In genomic region chr9:127778280-127779135, GRCh38 we compare ENCODE assay signal across 9 cellular contexts. TPM values are rescaled to one million over a fixed set of nuclear protein-coding genes. Genes with fewer than 3 reads are reported as not detected.
A peak's percentile ranks its signal among the peaks of the same experiment; 100 is the strongest.
DNase-seq lines count a peak whose midpoint lies in the region; ATAC-seq and TF ChIP-seq lines count a peak whose summit lies in the region.
"Had no signal": no experiment of that assay in that cellular context is flagged by ENCODE, and none has a peak within 500 bp of the region (broad histone marks: within the 10 kb centered on the region; RNA-seq: fewer than 3 reads in every experiment).

SH2D3C (minus strand) TSS chr9:127778666; CDS start chr9:127778627, 39 bp downstream.

- H3K27ac ChIP-seq in MM.1S (ENCODE audit: low read length) (peak within 1 kb of the TSS; percentile 98), left lung (peak within 1 kb of the TSS; percentile 75 to 98), thoracic aorta (peak within 1 kb of the TSS in 1 of 2 donors; percentile 20)
- H3K27ac ChIP-seq: 22Rv1 had no signal

- H3K36me3 ChIP-seq in MM.1S (replicated peaks; ENCODE audit: insufficient read depth, low read length) = peaks cover 6% of the 10 kb centered on the region; the same call in 1 of the 2 replicates
- peaks cover 0 to 10% of the 10 kb centered on the region in 2 donors for H3K36me3 ChIP-seq in left lung
- H3K36me3 ChIP-seq in thoracic aorta = no peaks in the 10 kb centered on the region

- H4K20me1 ChIP-seq in MM.1S (ENCODE audit: insufficient read depth, low read length) = no peaks in the 10 kb centered on the region

- peak within 1 kb of the TSS; percentile 78 for H3K4me3 ChIP-seq in MM.1S (ENCODE audit: low read length)
- H3K4me3 ChIP-seq in left lung = peak within 1 kb of the TSS in 1 of 2 donors; percentile 49
- peak within 1 kb of the TSS; percentile 45 for H3K4me3 ChIP-seq in thoracic aorta

- no peaks in the 10 kb centered on the region for H3K9me3 ChIP-seq in MM.1S (replicated peaks; ENCODE audit: insufficient read depth, low read length)
- H3K9me3 ChIP-seq in left lung = no peaks in the 10 kb centered on the region
- H3K9me3 ChIP-seq in thoracic aorta = no peaks in the 10 kb centered on the region

- 0 out of 2 replicates have a peak within 1 kb of the TSS, but pooled peaks have one; percentile 16 for H2AFZ ChIP-seq in MM.1S (ENCODE audit: low read length)

- DNase-seq in NK-92 treated with Interleukin-12 subunit alpha and Interleukin-12 subunit beta, amount 100 ng/mL, for 24 hours (lab: John Stamatoyannopoulos, UW) = peak; percentile 36
- DNase-seq in NK-92 (lab: John Stamatoyannopoulos, UW; ENCODE audit: unreplicated experiment) (no peak), MM.1S (peak; percentile 58), left lung (peak in 1 of 2 donors; percentile 90), thoracic aorta (ENCODE audit: low spot score) (no peak), NCI-H1436 (lab: John Stamatoyannopoulos, UW) (no peak)
- DNase-seq in activated effector memory CD4-positive, alpha-beta T cell treated with Interleukin-2 at 50 U/mL for 16 hours = peak; percentile 44

- TF ChIP-seq CTCF in MM.1S (IDR thresholded peaks at IDR 0.05; ENCODE audit: low read length) (no peak), left lung (IDR thresholded peaks at IDR 0.05) (no peak), thoracic aorta (IDR thresholded peaks at IDR 0.05) (no peak)

- intact Hi-C loops in left lung (cut with DNase I) = no loop called here

- ATAC-seq in left lung (peak; percentile 36), thoracic aorta (ENCODE audit: insufficient number of reproducible peaks, low FRiP score, low read depth) (no peak), GM21526 (IDR thresholded peaks at IDR 0.05; ENCODE audit: low FRiP score, unreplicated experiment) (no peak)

- H3K27me3 ChIP-seq in MM.1S (replicated peaks; ENCODE audit: insufficient read depth, low read length) (no peaks in the 10 kb centered on the region), left lung (no peaks in the 10 kb centered on the region), thoracic aorta (replicated peaks; ENCODE audit: insufficient read depth) (no peaks in the 10 kb centered on the region)

- peaks cover 20% of the 10 kb centered on the region for H3K4me1 ChIP-seq in MM.1S (ENCODE audit: low read length)
- H3K4me1 ChIP-seq in left lung = peaks cover 0 to 88% of the 10 kb centered on the region in 2 donors
- H3K4me1 ChIP-seq in thoracic aorta (ENCODE audit: control insufficient read depth in 1 of 2, low read depth in 2 of 2) = no peaks in the 10 kb centered on the region

- peak within 1 kb of the TSS; percentile 93 for H3K4me2 ChIP-seq in MM.1S (ENCODE audit: low read depth, low read length)

- peak within 1 kb of the TSS; percentile 96 for H3K9ac ChIP-seq in MM.1S (ENCODE audit: low read length)

- H3F3A ChIP-seq in MM.1S (ENCODE audit: insufficient read depth, low read length) = peaks cover 40% of the 10 kb centered on the region

- H3K9me2 ChIP-seq in MM.1S (replicated peaks; ENCODE audit: insufficient read depth, low read length) = no peaks in the 10 kb centered on the region

- peaks cover 56% of the 10 kb centered on the region for H3K79me2 ChIP-seq in MM.1S (ENCODE audit: low read length)

RNA-seq across cellular contexts. Expression of gene SH2D3C, which starts in this region (rescaled TPM):
- total RNA-seq in left lung = 10 to 100 TPM; 21.7 to 41.9 TPM
- total RNA-seq in thoracic aorta = 10 to 100 TPM in 1 of 2 donors, 1 to 10 TPM in 1; 5.3 to 13.1 TPM

Comparison
In these comparisons a context has a peak if more than half of its experiments do, and no peak if none do; other contexts are left out.
1. DNase-seq: peak in NK-92 treated with Interleukin-12 subunit alpha and Interleukin-12 subunit beta, amount 100 ng/mL, for 24 hours (single experiment), MM.1S (single experiment) and activated effector memory CD4-positive, alpha-beta T cell treated with Interleukin-2 at 50 U/mL for 16 hours (single experiment); none in NK-92 (single experiment), thoracic aorta (single experiment) and NCI-H1436 (single experiment).